ENCODE assay signal across 9 cellular contexts in the genomic region with DNA sequence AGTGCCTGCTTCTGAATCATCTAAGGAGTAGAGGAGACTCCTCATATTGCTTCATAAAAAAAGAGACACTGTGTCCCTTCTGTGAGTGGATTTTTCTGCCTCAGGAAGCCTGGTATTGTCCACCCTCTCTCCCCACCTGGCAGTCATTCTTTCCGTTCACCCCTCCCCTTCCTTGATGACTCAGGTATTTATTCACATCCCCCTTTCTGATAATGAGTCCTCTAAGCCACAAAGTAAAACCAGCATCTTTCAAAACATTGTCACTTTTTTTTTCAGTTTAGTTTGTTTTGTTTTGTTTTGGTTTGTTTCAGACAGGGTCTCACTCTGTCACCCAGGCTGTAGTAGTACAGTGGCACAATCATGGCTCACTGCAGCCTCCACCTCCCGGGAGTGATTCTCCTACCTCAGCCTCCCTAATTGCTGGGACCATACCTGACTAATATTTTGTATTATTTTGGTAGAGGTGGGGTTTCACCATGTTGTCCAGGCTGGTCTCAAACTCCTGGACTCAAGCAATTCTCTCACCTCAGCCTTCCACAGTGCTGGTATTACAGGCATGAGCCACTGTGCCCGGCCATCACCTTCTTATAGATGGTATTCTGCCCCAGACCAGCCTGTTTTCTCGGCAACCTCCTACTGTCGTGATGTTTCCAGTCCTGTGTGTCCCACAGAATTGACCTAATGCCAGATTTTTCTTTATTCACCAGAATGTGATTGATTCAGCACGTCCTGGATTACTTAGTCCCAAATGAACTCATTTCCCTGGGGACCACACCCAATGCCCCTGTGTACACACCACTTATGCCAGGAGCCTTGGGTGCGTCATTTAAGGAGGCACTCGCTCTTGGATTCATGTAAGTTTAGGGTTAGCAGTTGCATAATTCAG.
DNase-seq lines count a peak whose midpoint lies in the region; ATAC-seq and TF ChIP-seq lines count a peak whose summit lies in the region.
"Had no signal": no experiment of that assay in that cellular context is flagged by ENCODE, and none has a peak within 500 bp of the region (broad histone marks: within the 10 kb centered on the region; RNA-seq: fewer than 3 reads in every experiment).

No MANE protein-coding gene starts in this region.

- TF ChIP-seq CTCF in KMS-11 (conservative IDR thresholded peaks at IDR 0.05; ENCODE audit: low read depth, low read length) (no peak), osteoblast (IDR thresholded peaks at IDR 0.05; ENCODE audit: extremely low read depth, low read depth, low read length) (no peak)

- no peaks in the 10 kb centered on the region for H4K20me1 ChIP-seq in KMS-11 (ENCODE audit: insufficient read depth)
- no peaks in the 10 kb centered on the region for H4K20me1 ChIP-seq in osteoblast (ENCODE audit: insufficient read depth, low read length)

- H3K36me3 ChIP-seq in KMS-11 (ENCODE audit: insufficient read depth) (no peaks in the 10 kb centered on the region), osteoblast (ENCODE audit: insufficient read depth, low read length) (no peaks in the 10 kb centered on the region)
- H3K36me3 ChIP-seq: SJSA1 had no signal

- no peaks in the 10 kb centered on the region for H3K9me3 ChIP-seq in osteoblast (ENCODE audit: low read depth, low read length)
- H3K9me3 ChIP-seq: SJSA1 had no signal

- peaks cover 26% of the 10 kb centered on the region for H3K4me1 ChIP-seq in KMS-11 (ENCODE audit: low read depth, poor library complexity, severe bottlenecking)
- peaks cover 23% of the 10 kb centered on the region for H3K4me1 ChIP-seq in osteoblast (ENCODE audit: insufficient read depth, low read length)

- H2AFZ ChIP-seq in KMS-11 (ENCODE audit: low read depth) (no peak overlapping the region), osteoblast (ENCODE audit: low read length) (no peak overlapping the region)

- H3K79me2 ChIP-seq in KMS-11 (ENCODE audit: insufficient read depth, low read depth) (no peaks in the 10 kb centered on the region), osteoblast (ENCODE audit: insufficient read depth, low read length) (no peaks in the 10 kb centered on the region)

- H3K9ac ChIP-seq in KMS-11, result no peak overlapping the region; the same call in 1 of the 2 replicates

- H3K4me3 ChIP-seq in KMS-11 (IDR thresholded peaks at IDR 0.05; ENCODE audit: insufficient read depth, low read depth, low read length) (no peak overlapping the region), osteoblast (ENCODE audit: insufficient read depth, low read length) (no peak overlapping the region)
- H3K4me3 ChIP-seq: SJSA1 had no signal

- H3K4me3 Mint-ChIP-seq in activated T-helper 2 cell treated with anti-CD3 and anti-CD28 coated beads, Interferon-gamma antibody, Interleukin-2, Interleukin-4, amounts not matched to agents 10 μg/mL and 5 μg/mL and 100 μg/mL, durations not matched to agents 14 hours and 24 hours and 36 hours (ENCODE audit: low read depth), result no peak overlapping the region

- peak; percentile 13 for DNase-seq in activated T-helper 2 cell treated with anti-CD3 and anti-CD28 coated beads, Interferon-gamma antibody, Interleukin-2, Interleukin-4, amounts not matched to agents 10 μg/mL and 5 μg/mL and 100 μg/mL, durations not matched to agents 14 hours and 24 hours and 36 hours (ENCODE audit: low spot score)
- DNase-seq in osteoblast (ENCODE audit: insufficient read length, low spot score, missing footprints) (no peak), cortex of kidney (lab: John Stamatoyannopoulos, UW) (no peak), GDM1 (lab: John Stamatoyannopoulos, UW) (no peak), iPS-NIHi7 (ENCODE audit: extremely low spot score) (no peak)

- no peaks in the 10 kb centered on the region for H3K9me3 Mint-ChIP-seq in activated T-helper 2 cell treated with anti-CD3 and anti-CD28 coated beads, Interferon-gamma antibody, Interleukin-2, Interleukin-4, amounts not matched to agents 10 μg/mL and 5 μg/mL and 100 μg/mL, durations not matched to agents 14 hours and 24 hours and 36 hours

- H3K27ac ChIP-seq in KMS-11, result no peak overlapping the region
- H3K27ac ChIP-seq in osteoblast (ENCODE audit: low read depth, low read length), result no peak overlapping the region

- H3K27ac Mint-ChIP-seq in activated T-helper 2 cell treated with anti-CD3 and anti-CD28 coated beads, Interferon-gamma antibody, Interleukin-2, Interleukin-4, amounts not matched to agents 10 μg/mL and 5 μg/mL and 100 μg/mL, durations not matched to agents 14 hours and 24 hours and 36 hours, result peak overlapping the region; percentile 9

- peaks cover 22% of the 10 kb centered on the region for H3K27me3 Mint-ChIP-seq in activated T-helper 2 cell treated with anti-CD3 and anti-CD28 coated beads, Interferon-gamma antibody, Interleukin-2, Interleukin-4, amounts not matched to agents 10 μg/mL and 5 μg/mL and 100 μg/mL, durations not matched to agents 14 hours and 24 hours and 36 hours (ENCODE audit: low read depth)

- H3K4me2 ChIP-seq in KMS-11, result peak overlapping the region; percentile 49; the same call in 1 of the 2 replicates
- peak overlapping the region; percentile 2 for H3K4me2 ChIP-seq in osteoblast (ENCODE audit: insufficient read depth, low read length)

- ATAC-seq in GM18517 (IDR thresholded peaks at IDR 0.05; ENCODE audit: unreplicated experiment) (peak; percentile 88), GM21786 (IDR thresholded peaks at IDR 0.05; ENCODE audit: unreplicated experiment) (peak; percentile 70)

- no peaks in the 10 kb centered on the region for H3K36me3 Mint-ChIP-seq in activated T-helper 2 cell treated with anti-CD3 and anti-CD28 coated beads, Interferon-gamma antibody, Interleukin-2, Interleukin-4, amounts not matched to agents 10 μg/mL and 5 μg/mL and 100 μg/mL, durations not matched to agents 14 hours and 24 hours and 36 hours (ENCODE audit: low read depth)

- H3K4me1 Mint-ChIP-seq in activated T-helper 2 cell treated with anti-CD3 and anti-CD28 coated beads, Interferon-gamma antibody, Interleukin-2, Interleukin-4, amounts not matched to agents 10 μg/mL and 5 μg/mL and 100 μg/mL, durations not matched to agents 14 hours and 24 hours and 36 hours (ENCODE audit: low read depth), result peaks cover 12% of the 10 kb centered on the region

- H3K27me3 ChIP-seq in KMS-11 (ENCODE audit: insufficient read depth, low read depth) (no peaks in the 10 kb centered on the region), osteoblast (ENCODE audit: insufficient read depth, low read length) (peaks cover 25% of the 10 kb centered on the region)
- H3K27me3 ChIP-seq: SJSA1 had no signal

- intact Hi-C loops in activated T-helper 2 cell treated with anti-CD3 and anti-CD28 coated beads, Interferon-gamma antibody, Interleukin-2, Interleukin-4, amounts not matched to agents 10 μg/mL and 5 μg/mL and 100 μg/mL, durations not matched to agents 14 hours and 24 hours and 36 hours (cut with micrococcal nuclease), result loop anchor here (5.0 kb wide), 2 partner anchors 57 to 298 kb away; no protein-coding TSS in a partner anchor
